1 cellular context compared by ENCODE assay signal in genomic region chr16:17166095-17166494, GRCh38.
TF ChIP-seq lines count a peak whose summit lies in the region.

No MANE protein-coding gene starts in this region.

TF ChIP-seq in SK-N-SH, 30 proteins besides CTCF, POLR2A, EP300 and RAD21 (continued from another document):
- TF ChIP-seq REST (IDR thresholded peaks at IDR 0.05; ENCODE audit: low read depth, low read length), result peak; percentile 96
- no peak for TF ChIP-seq GATA2 (CRISPR knock-in tag; IDR thresholded peaks at IDR 0.05)
- no peak for TF ChIP-seq JUND (IDR thresholded peaks at IDR 0.05)
